In genomic region chrX:39688576-39689373, GRCh38 we compare ENCODE assay signal across 8 cellular contexts.
DNase-seq lines count a peak whose midpoint lies in the region; ATAC-seq and TF ChIP-seq lines count a peak whose summit lies in the region.

No MANE protein-coding gene starts in this region.

- DNase-seq in Daoy (ENCODE audit: low read depth) (peak; percentile 65), NCI-H1105 treated with DMSO at 0.1 percent for 48 hours (lab: John Stamatoyannopoulos, UW) (peak; percentile 29), activated T-cell treated with anti-CD3 and anti-CD28 coated beads for 48 hours (ENCODE audit: low read depth) (peak; percentile 10), fibroblast of pulmonary artery (ENCODE audit: low read depth) (peak; percentile 40), uterus (peak; percentile 66 to 72)

- H3K9me3 ChIP-seq in uterus, result no peaks in the 10 kb centered on the region

- peak in 1 of 2 donors; percentile 38 for TF ChIP-seq POLR2A in uterus (IDR thresholded peaks at IDR 0.05)

- H3K4me3 ChIP-seq in fibroblast of pulmonary artery (replicated peaks; ENCODE audit: low read depth, low read length), result peak overlapping the region; percentile 31
- peak overlapping the region; percentile 12 to 42 for H3K4me3 ChIP-seq in uterus

- H3K36me3 ChIP-seq in uterus, result no peaks in the 10 kb centered on the region

- intact Hi-C loops in uterus (cut with DNase I; ENCODE audit: low total_unique reads), result no loop called here

- peak overlapping the region; percentile 31 to 79 (median 71) for H3K4me3 Mint-ChIP-seq in nephron

- TF ChIP-seq CTCF in fibroblast of pulmonary artery (IDR thresholded peaks at IDR 0.05; ENCODE audit: low read length, missing control alignments), result no peak
- TF ChIP-seq CTCF in nephron (IDR thresholded peaks at IDR 0.05; ENCODE audit: unreplicated experiment in 3 of 3), result no peak
- TF ChIP-seq CTCF in uterus (IDR thresholded peaks at IDR 0.05), result no peak

- H3K4me1 Mint-ChIP-seq in nephron, result peaks cover 26% of the 10 kb centered on the region

- H3K9me3 Mint-ChIP-seq in nephron, result peaks cover 3% of the 10 kb centered on the region

- H3K27ac Mint-ChIP-seq in nephron, result peak overlapping the region; percentile 76 to 94 (median 86)

- H3K27me3 ChIP-seq in uterus, result no peaks in the 10 kb centered on the region

- ATAC-seq in HG02852 (IDR thresholded peaks at IDR 0.05; ENCODE audit: unreplicated experiment) (no peak), HG02759 (IDR thresholded peaks at IDR 0.05; ENCODE audit: unreplicated experiment) (no peak)

- H3K36me3 Mint-ChIP-seq in nephron (ENCODE audit: low read depth), result no peaks in the 10 kb centered on the region

- H3K4me1 ChIP-seq in uterus, result no peaks in the 10 kb centered on the region

- peak overlapping the region; percentile 56 to 80 for H3K27ac ChIP-seq in uterus

- H3K27me3 Mint-ChIP-seq in nephron (ENCODE audit: low read depth), result no peaks in the 10 kb centered on the region

Comparison
In these comparisons a context has a peak if more than half of its experiments do, and no peak if none do; other contexts are left out.
1. DNase-seq: peak in every context shown above with its lines; median percentile 69 in uterus; 65 in Daoy; 40 in fibroblast of pulmonary artery; 29 in NCI-H1105 treated with DMSO at 0.1 percent for 48 hours; 10 in activated T-cell treated with anti-CD3 and anti-CD28 coated beads for 48 hours.